ENCODE assay signal across 23 cellular contexts in genomic region chr6:159683722-159684304, GRCh38.
"Had no signal": no experiment of that assay in that cellular context is flagged by ENCODE, and none has a peak within 500 bp of the region (broad histone marks: within the 10 kb centered on the region; RNA-seq: fewer than 3 reads in every experiment).

No MANE protein-coding gene starts in this region.

- H3K27me3 ChIP-seq: esophagus squamous epithelium, upper lobe of right lung had no signal

- H3K4me3 Mint-ChIP-seq: activated CD4-positive, alpha-beta T cell treated with anti-CD3 and anti-CD28 coated beads, Interleukin-2, amount 10 ng/mL, durations not matched to agents 24 days and 14 days; activated CD8-positive, alpha-beta T cell treated with anti-CD3 and anti-CD28 coated beads for 36 hours; activated naive CD4-positive, alpha-beta T cell treated with anti-CD3 and anti-CD28 coated beads, Interleukin-2, amount 50 U/mL, for 24 hours; activated naive CD8-positive, alpha-beta T cell treated with anti-CD3 and anti-CD28 coated beads, Interleukin-2, amount 50 U/mL, for 24 hours; central memory CD8-positive, alpha-beta T cell; memory B cell; natural killer cell treated with Interleukin-12 subunit alpha and Interleukin-12 subunit beta and Interleukin-15 and Interleukin-18, amount 100 ng/mL, for 72 hours; stimulated activated memory B cell treated with anti-CD40 and anti-IgM and Interleukin-4, amounts not matched to agents 10 μg/mL and 1 μg/mL and 100 μg/mL, for 72 hours; stimulated activated naive CD8-positive, alpha-beta T cell treated with anti-CD3 and anti-CD28 coated beads, Interleukin-15, amount 100 ng/mL, for 72 hours had no signal

- H3K27ac Mint-ChIP-seq: activated CD4-positive, alpha-beta T cell treated with anti-CD3 and anti-CD28 coated beads, Interleukin-2, amount 10 ng/mL, durations not matched to agents 24 days and 14 days; activated CD8-positive, alpha-beta T cell treated with anti-CD3 and anti-CD28 coated beads for 36 hours; activated naive CD4-positive, alpha-beta T cell treated with anti-CD3 and anti-CD28 coated beads, Interleukin-2, amount 50 U/mL, for 24 hours; activated naive CD8-positive, alpha-beta T cell treated with anti-CD3 and anti-CD28 coated beads, Interleukin-2, amount 50 U/mL, for 24 hours; activated T-helper 2 cell treated with anti-CD3 and anti-CD28 coated beads, Interferon-gamma antibody, Interleukin-2, Interleukin-4, amounts not matched to agents 10 μg/mL and 5 μg/mL and 100 μg/mL, durations not matched to agents 14 hours and 24 hours and 36 hours; memory B cell; stimulated activated memory B cell treated with anti-CD40 and anti-IgM and Interleukin-4, amounts not matched to agents 10 μg/mL and 1 μg/mL and 100 μg/mL, for 72 hours; stimulated activated naive CD8-positive, alpha-beta T cell treated with anti-CD3 and anti-CD28 coated beads, Interleukin-15, amount 100 ng/mL, for 72 hours had no signal

- H3K27me3 Mint-ChIP-seq: activated CD4-positive, alpha-beta T cell treated with anti-CD3 and anti-CD28 coated beads, Interleukin-2, amount 10 ng/mL, durations not matched to agents 24 days and 14 days; activated CD8-positive, alpha-beta T cell treated with anti-CD3 and anti-CD28 coated beads for 36 hours; activated naive CD4-positive, alpha-beta T cell treated with anti-CD3 and anti-CD28 coated beads, Interleukin-2, amount 50 U/mL, for 24 hours; activated naive CD8-positive, alpha-beta T cell treated with anti-CD3 and anti-CD28 coated beads, Interleukin-2, amount 50 U/mL, for 24 hours; central memory CD8-positive, alpha-beta T cell; memory B cell; natural killer cell treated with Interleukin-12 subunit alpha and Interleukin-12 subunit beta and Interleukin-15 and Interleukin-18, amount 100 ng/mL, for 72 hours; stimulated activated memory B cell treated with anti-CD40 and anti-IgM and Interleukin-4, amounts not matched to agents 10 μg/mL and 1 μg/mL and 100 μg/mL, for 72 hours; stimulated activated naive CD8-positive, alpha-beta T cell treated with anti-CD3 and anti-CD28 coated beads, Interleukin-15, amount 100 ng/mL, for 72 hours had no signal

- H3K4me3 ChIP-seq: esophagus squamous epithelium, skin epidermis, upper lobe of right lung had no signal

- H3K9me3 Mint-ChIP-seq: activated CD4-positive, alpha-beta T cell treated with anti-CD3 and anti-CD28 coated beads, Interleukin-2, amount 10 ng/mL, durations not matched to agents 24 days and 14 days; activated CD8-positive, alpha-beta T cell treated with anti-CD3 and anti-CD28 coated beads for 36 hours; activated naive CD4-positive, alpha-beta T cell treated with anti-CD3 and anti-CD28 coated beads, Interleukin-2, amount 50 U/mL, for 24 hours; activated naive CD8-positive, alpha-beta T cell treated with anti-CD3 and anti-CD28 coated beads, Interleukin-2, amount 50 U/mL, for 24 hours; activated T-helper 2 cell treated with anti-CD3 and anti-CD28 coated beads, Interferon-gamma antibody, Interleukin-2, Interleukin-4, amounts not matched to agents 10 μg/mL and 5 μg/mL and 100 μg/mL, durations not matched to agents 14 hours and 24 hours and 36 hours; central memory CD8-positive, alpha-beta T cell; memory B cell; natural killer cell treated with Interleukin-12 subunit alpha and Interleukin-12 subunit beta and Interleukin-15 and Interleukin-18, amount 100 ng/mL, for 72 hours; stimulated activated memory B cell treated with anti-CD40 and anti-IgM and Interleukin-4, amounts not matched to agents 10 μg/mL and 1 μg/mL and 100 μg/mL, for 72 hours; stimulated activated naive CD8-positive, alpha-beta T cell treated with anti-CD3 and anti-CD28 coated beads, Interleukin-15, amount 100 ng/mL, for 72 hours had no signal

- DNase-seq: activated CD4-positive, alpha-beta T cell treated with anti-CD3 and anti-CD28 coated beads, Interleukin-2, amount 10 ng/mL, durations not matched to agents 24 days and 14 days; activated CD4-positive, CD25-positive, alpha-beta regulatory T cell treated with anti-CD3 and anti-CD28 coated beads, Interleukin-2, amount 50 U/mL, for 72 hours; activated CD8-positive, alpha-beta T cell treated with anti-CD3 and anti-CD28 coated beads for 36 hours; activated naive CD8-positive, alpha-beta T cell treated with anti-CD3 and anti-CD28 coated beads, Interleukin-2, amount 50 U/mL, for 24 hours; activated T-cell treated with anti-CD3 and anti-CD28 coated beads, Interleukin-2, amount 50 U/mL, for 48 hours; dermis blood vessel endothelial cell; effector CD4-positive, alpha-beta T cell; esophagus squamous epithelium; foreskin melanocyte; posterior cingulate gyrus; stimulated activated CD4-positive, alpha-beta T cell treated with anti-CD3 and anti-CD28 coated beads, Interleukin-4, amount 100 ng/mL, for 24 hours; stimulated activated naive CD8-positive, alpha-beta T cell treated with anti-CD3 and anti-CD28 coated beads, Interleukin-15, amount 100 ng/mL, for 72 hours; substantia nigra; T-helper 2 cell had no signal

- ATAC-seq: activated CD8-positive, alpha-beta T cell treated with anti-CD3 and anti-CD28 coated beads for 36 hours; activated naive CD8-positive, alpha-beta T cell treated with anti-CD3 and anti-CD28 coated beads, Interleukin-2, amount 50 U/mL, for 24 hours; natural killer cell treated with Interleukin-12 subunit alpha and Interleukin-12 subunit beta and Interleukin-15 and Interleukin-18, amount 100 ng/mL, for 72 hours; sciatic nerve; stimulated activated memory B cell treated with anti-CD40 and anti-IgM and Interleukin-4, amounts not matched to agents 10 μg/mL and 1 μg/mL and 100 μg/mL, for 72 hours; stimulated activated naive CD8-positive, alpha-beta T cell treated with anti-CD3 and anti-CD28 coated beads, Interleukin-15, amount 100 ng/mL, for 72 hours; upper lobe of right lung had no signal

- H3K9me3 ChIP-seq: esophagus squamous epithelium, upper lobe of right lung had no signal
